8 cellular contexts compared by ENCODE assay signal in genomic region chr3:128487813-128488635, GRCh38. TPM values are rescaled to one million over a fixed set of nuclear protein-coding genes. Genes with fewer than 3 reads are reported as not detected.
A peak's percentile ranks its signal among the peaks of the same experiment; 100 is the strongest.
DNase-seq lines count a peak whose midpoint lies in the region; ATAC-seq and TF ChIP-seq lines count a peak whose summit lies in the region.

No MANE protein-coding gene starts in this region.

- peaks cover 48 to 66% of the 10 kb centered on the region in 2 experiments for H3K4me1 Mint-ChIP-seq in H9
- H3K4me1 Mint-ChIP-seq in activated naive CD8-positive, alpha-beta T cell (ENCODE audit: low read depth), result peaks cover 45% of the 10 kb centered on the region

- peak overlapping the region; percentile 16 to 57 for H3K4me3 ChIP-seq in neuronal stem cell (ENCODE audit: low read length in 2 of 2)

- H4K20me1 ChIP-seq in H9 (ENCODE audit: control insufficient read depth, insufficient read depth, insufficient read length), result peaks cover 7% of the 10 kb centered on the region

- H4K5ac ChIP-seq in H9 (ENCODE audit: insufficient read length, low read depth, low read length), result no peak overlapping the region

- TF ChIP-seq CTCF in H9 (conservative IDR thresholded peaks at IDR 0.05), result no peak

- H2BK20ac ChIP-seq in H9 (ENCODE audit: low read depth, low read length, poor library complexity, severe bottlenecking), result no peak overlapping the region

- no peak overlapping the region for H3K9ac ChIP-seq in H9 (ENCODE audit: extremely low read depth, insufficient read length, low read length)
- H3K9ac ChIP-seq in neuronal stem cell (ENCODE audit: low read depth, low read length, poor library complexity), result no peak overlapping the region

- H3K27me3 ChIP-seq in H9 (ENCODE audit: insufficient read depth, low read length), result peaks cover 87% of the 10 kb centered on the region
- peaks cover 84 to 100% (median 98%) of the 10 kb centered on the region in 3 experiments for H3K27me3 ChIP-seq in neuronal stem cell (ENCODE audit: control insufficient read depth in 3 of 3, insufficient read depth in 3 of 3, low read depth in 1 of 3, low read length in 3 of 3)

- no CpG with 5 or more reads among the region's 68 CpGs for WGBS in H9 (ENCODE audit: extremely low coverage, insufficient read length, low lambda C conversion rate)
- no CpG with 5 or more reads among the region's 68 CpGs for WGBS in neuronal stem cell (ENCODE audit: extremely low coverage in 2 of 2, insufficient read length in 2 of 2, insufficient replicate concordance in 1 of 2), 2 donors

- H3K14ac ChIP-seq in H9 (ENCODE audit: insufficient read depth, low read length) (no peak overlapping the region), neuronal stem cell (ENCODE audit: low read length) (no peak overlapping the region)

- H3K4me2 ChIP-seq in H9 (ENCODE audit: insufficient read depth, insufficient read length, low read length) (peak overlapping the region; percentile 84), neuronal stem cell (ENCODE audit: insufficient read depth, low read length, poor library complexity, severe bottlenecking) (peak overlapping the region; percentile 72)

- H3K9me3 Mint-ChIP-seq in H9, result peaks cover 2 to 3% of the 10 kb centered on the region in 2 experiments; a peak in 2 of 5 replicates
- no peaks in the 10 kb centered on the region for H3K9me3 Mint-ChIP-seq in activated naive CD8-positive, alpha-beta T cell (ENCODE audit: low read depth)

- intact Hi-C loops in head of caudate nucleus (cut with DNase I), result no loop called here

- no peak overlapping the region for H2BK15ac ChIP-seq in H9 (ENCODE audit: low read depth, low read length)
- H2BK15ac ChIP-seq in neuronal stem cell (ENCODE audit: low read length), result peak overlapping the region; percentile 52

- H3K23ac ChIP-seq in H9 (ENCODE audit: insufficient read length, low read depth, low read length) (no peak overlapping the region), neuronal stem cell (ENCODE audit: low read depth, low read length, poor library complexity) (peak overlapping the region; percentile 77)

- no peaks in the 10 kb centered on the region; a peak in 1 of 7 replicates for H3K36me3 Mint-ChIP-seq in H9 (ENCODE audit: insufficient read depth in 1 of 3, low read depth in 3 of 3)
- H3K36me3 Mint-ChIP-seq in activated naive CD8-positive, alpha-beta T cell, result no peaks in the 10 kb centered on the region

- H2BK5ac ChIP-seq in H9 (ENCODE audit: insufficient read length, low read length), result no peak overlapping the region
- H2BK5ac ChIP-seq in neuronal stem cell (ENCODE audit: low read length), result no peak overlapping the region

- ATAC-seq in HG03469 (IDR thresholded peaks at IDR 0.05; ENCODE audit: unreplicated experiment) (no peak), HG03354 (IDR thresholded peaks at IDR 0.05; ENCODE audit: poor library complexity, severe bottlenecking, unreplicated experiment) (no peak)

- H4K91ac ChIP-seq in H9 (ENCODE audit: insufficient read length, low read depth, low read length), result no peak overlapping the region
- no peak overlapping the region for H4K91ac ChIP-seq in neuronal stem cell (ENCODE audit: low read depth, low read length, poor library complexity)

- peak overlapping the region; percentile 58 to 81 for H3K4me3 Mint-ChIP-seq in H9
- peak overlapping the region; percentile 87 for H3K4me3 Mint-ChIP-seq in activated naive CD8-positive, alpha-beta T cell

- H3K56ac ChIP-seq in H9 (ENCODE audit: insufficient read length, low read depth, low read length), result no peak overlapping the region

- no peak overlapping the region for H2BK12ac ChIP-seq in H9 (ENCODE audit: insufficient read length, low read depth, low read length)
- H2BK12ac ChIP-seq in neuronal stem cell (ENCODE audit: low read length), result no peak overlapping the region

- peaks cover 2% of the 10 kb centered on the region; the same call in 1 of the 2 replicates for H3K4me1 ChIP-seq in H9 (ENCODE audit: insufficient read depth, low read length)
- peaks cover 20 to 34% of the 10 kb centered on the region in 2 donors for H3K4me1 ChIP-seq in neuronal stem cell (ENCODE audit: control insufficient read depth in 2 of 2, insufficient read depth in 1 of 2, low read depth in 1 of 2, low read length in 2 of 2)

- no peak overlapping the region for H3K27ac Mint-ChIP-seq in H9
- no peak overlapping the region for H3K27ac Mint-ChIP-seq in activated naive CD8-positive, alpha-beta T cell

- H2AK5ac ChIP-seq in H9 (ENCODE audit: insufficient read length, low read length) (no peak overlapping the region), neuronal stem cell (ENCODE audit: low read depth, low read length) (peak overlapping the region; percentile 7)

- H2BK120ac ChIP-seq in H9 (ENCODE audit: low read depth, low read length, poor library complexity, severe bottlenecking) (no peak overlapping the region), neuronal stem cell (ENCODE audit: low read depth, low read length) (no peak overlapping the region)

- H3K27me3 Mint-ChIP-seq in H9 (ENCODE audit: low read depth), result peaks cover 99% of the 10 kb centered on the region
- H3K27me3 Mint-ChIP-seq in activated naive CD8-positive, alpha-beta T cell, result peaks cover 27% of the 10 kb centered on the region

- H3K9me3 ChIP-seq in H9 (ENCODE audit: control insufficient read depth, low read depth, low read length), result no peaks in the 10 kb centered on the region
- no peaks in the 10 kb centered on the region for H3K9me3 ChIP-seq in neuronal stem cell (replicated peaks in 1 of 2; ENCODE audit: control insufficient read depth in 2 of 2, insufficient read depth in 1 of 2, low read depth in 1 of 2, low read length in 2 of 2)

- no peak overlapping the region for H3K4ac ChIP-seq in H9 (ENCODE audit: low read depth, low read length)
- no peak overlapping the region for H3K4ac ChIP-seq in neuronal stem cell (ENCODE audit: low read length)

- no peaks in the 10 kb centered on the region for H3K36me3 ChIP-seq in neuronal stem cell (replicated peaks in 1 of 2; ENCODE audit: control insufficient read depth in 2 of 2, insufficient read depth in 2 of 2, low read length in 2 of 2)

- peak; percentile 62 for DNase-seq in CD1c-positive myeloid dendritic cell (ENCODE audit: extremely low spot score)
- DNase-seq in H9, result peak; percentile 93
- DNase-seq in NCI-H510A (lab: John Stamatoyannopoulos, UW), result peak; percentile 50
- peak; percentile 21 to 83 (median 61) for DNase-seq in head of caudate nucleus
- DNase-seq in neuronal stem cell (ENCODE audit: low spot score), result no peak

- no peak overlapping the region for H3K18ac ChIP-seq in H9 (ENCODE audit: insufficient read length, low read depth, low read length)
- H3K18ac ChIP-seq in neuronal stem cell (ENCODE audit: low read length), result peak overlapping the region; percentile 20

- H3K79me2 ChIP-seq in H9 (ENCODE audit: insufficient read depth, low read length), result no peaks in the 10 kb centered on the region

- no peak overlapping the region for H3T11ph ChIP-seq in H9 (ENCODE audit: low read length)

- H3K27ac ChIP-seq in H9 (ENCODE audit: insufficient read length, low read depth, low read length) (no peak overlapping the region), neuronal stem cell (replicated peaks; ENCODE audit: low read length) (no peak overlapping the region)

- H3K23me2 ChIP-seq in H9 (ENCODE audit: insufficient read length, low read depth, low read length, poor library complexity, severe bottlenecking), result peaks cover 25% of the 10 kb centered on the region

- H2AFZ ChIP-seq in H9 (ENCODE audit: low read length) (no peak overlapping the region), neuronal stem cell (ENCODE audit: low read length) (peak overlapping the region; percentile 83)

- H3K79me1 ChIP-seq in H9 (ENCODE audit: insufficient read depth, low read depth, low read length, poor library complexity, severe bottlenecking), result no peaks in the 10 kb centered on the region
- H3K79me1 ChIP-seq in neuronal stem cell (ENCODE audit: low read depth, low read length), result no peaks in the 10 kb centered on the region

- no peak overlapping the region for H4K8ac ChIP-seq in H9 (replicated peaks; ENCODE audit: insufficient read length, low read depth, low read length)
- H4K8ac ChIP-seq in neuronal stem cell (ENCODE audit: low read depth, low read length), result no peak overlapping the region

RNA-seq across cellular contexts. Expression of gene GATA2, which starts 5.0 kb away (rescaled TPM):
- 1.9 and 2.7 TPM in 2 replicates for total RNA-seq in H9 (2021)
- 0.03 TPM for polyA plus RNA-seq in neuronal stem cell (2013, experiment 1 of 2)
- 0.04 TPM for polyA plus RNA-seq in neuronal stem cell (2013, experiment 2 of 2)

RNA-seq across cellular contexts. Expression of gene DNAJB8, which starts 21.3 kb away (rescaled TPM):
- not detected in 2 replicates for total RNA-seq in H9 (2021)
- polyA plus RNA-seq in neuronal stem cell (2013, experiment 1 of 2), result not detected
- not detected for polyA plus RNA-seq in neuronal stem cell (2013, experiment 2 of 2)
